10 cellular contexts compared by ENCODE assay signal in the genomic region with DNA sequence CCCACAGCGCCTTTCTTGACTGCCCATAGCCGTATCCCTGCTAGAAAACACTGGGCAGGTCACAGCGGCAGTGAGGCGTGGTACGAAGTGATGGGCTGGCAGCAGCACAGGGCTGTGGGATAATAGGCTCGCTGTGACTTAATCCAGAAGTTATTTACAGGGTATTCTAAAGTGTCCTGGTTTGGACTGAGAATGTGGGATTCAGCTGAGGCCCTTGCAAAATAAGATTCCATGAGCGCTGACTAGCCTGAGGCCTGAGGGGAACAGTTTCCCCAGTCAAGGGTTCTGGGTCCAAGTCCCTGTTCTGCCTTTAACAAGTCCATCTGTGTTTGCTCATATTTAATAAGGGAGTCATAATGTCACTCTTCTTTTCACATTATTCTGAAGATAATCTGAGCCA. TPM values are rescaled to one million over a fixed set of nuclear protein-coding genes. Genes with fewer than 3 reads are reported as not detected.
DNase-seq lines count a peak whose midpoint lies in the region; ATAC-seq and TF ChIP-seq lines count a peak whose summit lies in the region.
"Had no signal": no experiment of that assay in that cellular context is flagged by ENCODE, and none has a peak within 500 bp of the region (broad histone marks: within the 10 kb centered on the region; RNA-seq: fewer than 3 reads in every experiment).

No MANE protein-coding gene starts in this region.

- intact Hi-C loops in lower lobe of right lung (cut with DNase I): no loop called here
- intact Hi-C loops in thyroid gland (cut with DNase I): no loop called here

- TF ChIP-seq POLR2A in thyroid gland (IDR thresholded peaks at IDR 0.05): no peak

- H3K36me3 ChIP-seq in lower lobe of right lung (no peaks in the 10 kb centered on the region), thyroid gland (no peaks in the 10 kb centered on the region), BE2C (no peaks in the 10 kb centered on the region)

- no peak for TF ChIP-seq CTCF in chondrocyte (IDR thresholded peaks at IDR 0.05)
- no peak for TF ChIP-seq CTCF in lower lobe of right lung (IDR thresholded peaks at IDR 0.05)
- no peak for TF ChIP-seq CTCF in thyroid gland (IDR thresholded peaks at IDR 0.05)
- TF ChIP-seq CTCF in BE2C (IDR thresholded peaks at IDR 0.05; ENCODE audit: low read depth, low read length): no peak

- peaks cover 19% of the 10 kb centered on the region for H3K4me1 Mint-ChIP-seq in chondrocyte (ENCODE audit: low read depth)

- H3K4me1 ChIP-seq in lower lobe of right lung: peaks cover 15% of the 10 kb centered on the region
- H3K4me1 ChIP-seq in thyroid gland: peaks cover 3 to 18% of the 10 kb centered on the region in 2 donors
- H3K4me1 ChIP-seq in BE2C: no peaks in the 10 kb centered on the region
- H3K4me1 ChIP-seq: A549 had no signal

- peak overlapping the region; percentile 57 for H3K27ac Mint-ChIP-seq in chondrocyte (ENCODE audit: unreplicated experiment)
- H3K27ac Mint-ChIP-seq: activated naive CD4-positive, alpha-beta T cell treated with anti-CD3 and anti-CD28 coated beads, Interleukin-2, amount 50 U/mL, for 72 hours had no signal

- H3K4me3 ChIP-seq in lower lobe of right lung (no peak overlapping the region), thyroid gland (replicated peaks in 1 of 3) (no peak overlapping the region), BE2C (ENCODE audit: low read depth, low read length) (no peak overlapping the region)
- H3K4me3 ChIP-seq: A549 had no signal

- H3K4me3 Mint-ChIP-seq in chondrocyte (ENCODE audit: unreplicated experiment): no peak overlapping the region

- H3K27me3 ChIP-seq in lower lobe of right lung (ENCODE audit: low read depth) (peaks cover 3% of the 10 kb centered on the region), thyroid gland (no peaks in the 10 kb centered on the region), BE2C (no peaks in the 10 kb centered on the region)

- ATAC-seq in lower lobe of right lung: peak; percentile 45
- ATAC-seq: A549; activated naive CD4-positive, alpha-beta T cell treated with anti-CD3 and anti-CD28 coated beads, Interleukin-2, amount 50 U/mL, for 72 hours had no signal

- H3K9me3 ChIP-seq in lower lobe of right lung (no peaks in the 10 kb centered on the region), thyroid gland (no peaks in the 10 kb centered on the region), BE2C (no peaks in the 10 kb centered on the region)
- H3K9me3 ChIP-seq: A549 had no signal

- H3K27me3 Mint-ChIP-seq in chondrocyte (ENCODE audit: low read depth): no peaks in the 10 kb centered on the region

- H3K27ac ChIP-seq in lower lobe of right lung (peak overlapping the region; percentile 11), thyroid gland (no peak overlapping the region)
- H3K27ac ChIP-seq: A549 had no signal

- WGBS in thyroid gland, 2 donors: 78 to 91% methylated on average over 7 of the region's 7 CpGs

- no peaks in the 10 kb centered on the region for H3K9me3 Mint-ChIP-seq in chondrocyte (ENCODE audit: low read depth)

- DNase-seq in NCI-H1417 (lab: John Stamatoyannopoulos, UW): peak in 2 of 3 experiments; percentile 2 to 56
- DNase-seq in NCI-H1417 treated with DMSO at 0.1 percent for 48 hours (lab: John Stamatoyannopoulos, UW): no peak
- no peak for DNase-seq in chondrocyte (ENCODE audit: low spot score)
- DNase-seq in lower lobe of right lung: no peak
- DNase-seq in thyroid gland: peak; percentile 42
- no peak for DNase-seq in anterior cingulate cortex (lab: John Stamatoyannopoulos, UW)
- DNase-seq in cerebellar nuclear complex (lab: John Stamatoyannopoulos, UW): no peak
- DNase-seq in BE2C: no peak

- peaks cover 10% of the 10 kb centered on the region for H3K36me3 Mint-ChIP-seq in chondrocyte (ENCODE audit: low read depth)

RNA-seq across cellular contexts. Expression of gene SETBP1, which starts 34.6 kb away (rescaled TPM):
- total RNA-seq in chondrocyte (28.8 to 44.5 TPM (median 29.3 TPM) in 3 replicates), lower lobe of right lung (25.8 TPM), thyroid gland (10 to 100 TPM; 32.1 to 72.0 (median 42.0) TPM)
- 6.5 TPM for polyA plus RNA-seq in BE2C (2012; ENCODE audit: insufficient read depth, insufficient read length, low read depth)

Comparison
In these comparisons a context has a peak if more than half of its experiments do, and no peak if none do; other contexts are left out.
1. DNase-seq: peak in NCI-H1417 (2 of 3) and thyroid gland (2 of 2); none in NCI-H1417 treated with DMSO at 0.1 percent for 48 hours (single experiment), chondrocyte (single experiment), lower lobe of right lung (single experiment), anterior cingulate cortex (0 of 58), cerebellar nuclear complex (0 of 2) and BE2C (single experiment).